ENCODE assay signal across 6 cellular contexts in genomic region chr11:574031-574565, GRCh38. TPM values are rescaled to one million over a fixed set of nuclear protein-coding genes. Genes with fewer than 3 reads are reported as not detected.
DNase-seq lines count a peak whose midpoint lies in the region; ATAC-seq and TF ChIP-seq lines count a peak whose summit lies in the region.
"Not testable (repeated sequence)": the region's sequence is repeated elsewhere in the genome, so short reads cannot be mapped to it uniquely, and the experiment has no call there.

No MANE protein-coding gene starts in this region.

- DNase-seq in OCI-LY7 (ENCODE audit: low spot score); activated T-cell treated with anti-CD3 and anti-CD28 coated beads, Interleukin-2, amount 50 U/mL, for 4 hours; effector memory CD4-positive, alpha-beta T cell; lower lobe of right lung; stimulated activated effector memory CD8-positive, alpha-beta T cell treated with anti-CD3 and anti-CD28 coated beads, Interleukin-12 subunit alpha, Interleukin-12 subunit beta, amount 100 ng/mL, for 72 hours (ENCODE audit: low spot score in 2 of 2): not testable (repeated sequence)

- intact Hi-C loops in OCI-LY7 (cut with micrococcal nuclease; ENCODE audit: unreplicated experiment); lower lobe of right lung (cut with DNase I): not testable (repeated sequence)

- TF ChIP-seq CTCF in OCI-LY7 (conservative IDR thresholded peaks at IDR 0.05; ENCODE audit: low read length); lower lobe of right lung (IDR thresholded peaks at IDR 0.05): not testable (repeated sequence)

- peak overlapping the region; percentile 74; the same call in 1 of the 2 replicates for H3K4me2 ChIP-seq in OCI-LY7 (ENCODE audit: low read length)

- H3K36me3 Mint-ChIP-seq in activated T-cell treated with anti-CD3 and anti-CD28 coated beads, Interleukin-2, amount 50 U/mL, for 4 hours (ENCODE audit: insufficient read depth), result not testable (repeated sequence)
- H3K36me3 Mint-ChIP-seq in stimulated activated effector memory CD8-positive, alpha-beta T cell treated with anti-CD3 and anti-CD28 coated beads, Interleukin-12 subunit alpha, Interleukin-12 subunit beta, amount 100 ng/mL, for 72 hours, result peaks cover 33% of the 10 kb centered on the region

- H3K27ac ChIP-seq in OCI-LY7 (ENCODE audit: low read depth, low read length, poor library complexity, severe bottlenecking); effector memory CD4-positive, alpha-beta T cell (ENCODE audit: insufficient read depth, low read length, poor library complexity, severe bottlenecking); lower lobe of right lung: not testable (repeated sequence)

- peak overlapping the region; percentile 43; the same call in 1 of the 2 replicates for H3K9ac ChIP-seq in ES-I3 (ENCODE audit: low read depth, low read length)

- not testable (repeated sequence) for BruUV-seq in OCI-LY7 (replicated peaks; lab: Mats Ljungman, UMichigan)

- H3K27me3 Mint-ChIP-seq in activated T-cell treated with anti-CD3 and anti-CD28 coated beads, Interleukin-2, amount 50 U/mL, for 4 hours (ENCODE audit: low read depth), result not testable (repeated sequence)

- H4K20me1 ChIP-seq in OCI-LY7 (ENCODE audit: insufficient read depth, low read length), result peaks cover 20% of the 10 kb centered on the region

- not testable (repeated sequence) for H3K9me3 Mint-ChIP-seq in activated T-cell treated with anti-CD3 and anti-CD28 coated beads, Interleukin-2, amount 50 U/mL, for 4 hours; stimulated activated effector memory CD8-positive, alpha-beta T cell treated with anti-CD3 and anti-CD28 coated beads, Interleukin-12 subunit alpha, Interleukin-12 subunit beta, amount 100 ng/mL, for 72 hours

- CTCF ChIA-PET in OCI-LY7 (lab: Charles Lee; ENCODE audit: unreplicated experiment), result not testable (repeated sequence)

- not testable (repeated sequence) for H3K27ac Mint-ChIP-seq in stimulated activated effector memory CD8-positive, alpha-beta T cell treated with anti-CD3 and anti-CD28 coated beads, Interleukin-12 subunit alpha, Interleukin-12 subunit beta, amount 100 ng/mL, for 72 hours

- H3K27me3 ChIP-seq in effector memory CD4-positive, alpha-beta T cell (replicated peaks; ENCODE audit: control insufficient read depth, insufficient read depth, low read length, poor library complexity, severe bottlenecking); lower lobe of right lung (ENCODE audit: low read depth): not testable (repeated sequence)

- peaks cover 24% of the 10 kb centered on the region for H3K79me2 ChIP-seq in OCI-LY7 (ENCODE audit: insufficient read depth, low read depth, low read length)

- H3K4me1 Mint-ChIP-seq in activated T-cell treated with anti-CD3 and anti-CD28 coated beads, Interleukin-2, amount 50 U/mL, for 4 hours (ENCODE audit: low read depth), result peaks cover 33% of the 10 kb centered on the region
- peaks cover 33% of the 10 kb centered on the region for H3K4me1 Mint-ChIP-seq in stimulated activated effector memory CD8-positive, alpha-beta T cell treated with anti-CD3 and anti-CD28 coated beads, Interleukin-12 subunit alpha, Interleukin-12 subunit beta, amount 100 ng/mL, for 72 hours

- H3K4me3 ChIP-seq in OCI-LY7 (ENCODE audit: low read depth, low read length, poor library complexity, severe bottlenecking), result not testable (repeated sequence)
- H3K4me3 ChIP-seq in effector memory CD4-positive, alpha-beta T cell (ENCODE audit: insufficient read depth, low read depth, low read length, poor library complexity, severe bottlenecking), result peak overlapping the region; percentile 35
- H3K4me3 ChIP-seq in lower lobe of right lung, result peak overlapping the region; percentile 78

- H3K9me2 ChIP-seq in OCI-LY7 (ENCODE audit: insufficient read depth, low read length), result not testable (repeated sequence)

- H3K4me3 Mint-ChIP-seq in activated T-cell treated with anti-CD3 and anti-CD28 coated beads, Interleukin-2, amount 50 U/mL, for 4 hours, result peak overlapping the region; percentile 26
- H3K4me3 Mint-ChIP-seq in stimulated activated effector memory CD8-positive, alpha-beta T cell treated with anti-CD3 and anti-CD28 coated beads, Interleukin-12 subunit alpha, Interleukin-12 subunit beta, amount 100 ng/mL, for 72 hours, result peak overlapping the region; percentile 82

- POLR2A ChIA-PET in OCI-LY7 (lab: Charles Lee), result not testable (repeated sequence)

- H3K9me3 ChIP-seq in ES-I3 (ENCODE audit: control insufficient read depth, insufficient read depth, low read length); OCI-LY7 (ENCODE audit: low read length); effector memory CD4-positive, alpha-beta T cell (ENCODE audit: control insufficient read depth, low read length); lower lobe of right lung: not testable (repeated sequence)

- H3K4me1 ChIP-seq in ES-I3 (ENCODE audit: insufficient read depth, low read length) (peaks cover 16% of the 10 kb centered on the region), OCI-LY7 (ENCODE audit: insufficient read depth, low read length, poor library complexity, severe bottlenecking) (peaks cover 36% of the 10 kb centered on the region), lower lobe of right lung (peaks cover 53% of the 10 kb centered on the region)
- H3K4me1 ChIP-seq in effector memory CD4-positive, alpha-beta T cell (ENCODE audit: control insufficient read depth, insufficient read depth, low read length, poor library complexity, severe bottlenecking), result peaks cover 40% of the 10 kb centered on the region

- H2AFZ ChIP-seq in OCI-LY7 (ENCODE audit: low read length), result not testable (repeated sequence)

- not testable (repeated sequence) for H3K36me3 ChIP-seq in ES-I3 (ENCODE audit: insufficient read depth, low read length); OCI-LY7 (ENCODE audit: insufficient read depth, low read length); effector memory CD4-positive, alpha-beta T cell (ENCODE audit: control insufficient read depth, insufficient read depth, low read length); lower lobe of right lung

- not testable (repeated sequence) for ATAC-seq in activated T-cell treated with anti-CD3 and anti-CD28 coated beads, Interleukin-2, amount 50 U/mL, for 4 hours; lower lobe of right lung; stimulated activated effector memory CD8-positive, alpha-beta T cell treated with anti-CD3 and anti-CD28 coated beads, Interleukin-12 subunit alpha, Interleukin-12 subunit beta, amount 100 ng/mL, for 72 hours

RNA-seq across cellular contexts. Expression of gene PHRF1, which starts 2.2 kb away (rescaled TPM):
- 23.3 and 25.6 TPM in 2 replicates for total RNA-seq in OCI-LY7 (2014; rRNA removed; shearing (Covaris generic))
- total RNA-seq in OCI-LY7 (2022) (43.8 and 45.4 TPM in 2 replicates), lower lobe of right lung (31.5 TPM)
- total RNA-seq in activated T-cell treated with anti-CD3 and anti-CD28 coated beads, Interleukin-2, amount 50 U/mL, for 4 hours, result 10 to 100 TPM; 57.7 to 59.2 (median 57.7) TPM

RNA-seq across cellular contexts. Expression of gene RASSF7, which starts 13.3 kb away (rescaled TPM):
- 18.0 and 22.1 TPM in 2 replicates for total RNA-seq in OCI-LY7 (2014; rRNA removed; shearing (Covaris generic))
- total RNA-seq in OCI-LY7 (2022), result 11.8 and 15.1 TPM in 2 replicates
- 10 to 100 TPM; 15.1 to 17.4 (median 16.1) TPM for total RNA-seq in activated T-cell treated with anti-CD3 and anti-CD28 coated beads, Interleukin-2, amount 50 U/mL, for 4 hours
- total RNA-seq in lower lobe of right lung, result 71.5 TPM

RNA-seq across cellular contexts. Expression of gene LMNTD2, which starts 13.6 kb away (rescaled TPM):
- total RNA-seq in OCI-LY7 (2014; rRNA removed; shearing (Covaris generic)), result 4.7 and 7.5 TPM in 2 replicates
- total RNA-seq in OCI-LY7 (2022), result 16.9 and 17.7 TPM in 2 replicates
- total RNA-seq in activated T-cell treated with anti-CD3 and anti-CD28 coated beads, Interleukin-2, amount 50 U/mL, for 4 hours, result 1 to 10 TPM in 2 of 3 donors, under 1 TPM in 1; 0.71 to 1.3 (median 1.1) TPM
- total RNA-seq in lower lobe of right lung, result 6.0 TPM

RNA-seq across cellular contexts. Expression of gene LRRC56, which starts 36.8 kb away (rescaled TPM):
- 1.2 and 1.6 TPM in 2 replicates for total RNA-seq in OCI-LY7 (2014; rRNA removed; shearing (Covaris generic))
- 1.5 and 2.5 TPM in 2 replicates for total RNA-seq in OCI-LY7 (2022)
- 1 to 10 TPM; 1.4 to 2.7 (median 1.7) TPM for total RNA-seq in activated T-cell treated with anti-CD3 and anti-CD28 coated beads, Interleukin-2, amount 50 U/mL, for 4 hours
- total RNA-seq in lower lobe of right lung, result 7.6 TPM

RNA-seq across cellular contexts. Expression of gene HRAS, which starts 38.7 kb away (rescaled TPM):
- total RNA-seq in OCI-LY7 (2014; rRNA removed; shearing (Covaris generic)), result 53.0 and 67.8 TPM in 2 replicates
- total RNA-seq in OCI-LY7 (2022) (40.1 and 46.9 TPM in 2 replicates), lower lobe of right lung (36.3 TPM)
- total RNA-seq in activated T-cell treated with anti-CD3 and anti-CD28 coated beads, Interleukin-2, amount 50 U/mL, for 4 hours, result 100 to 1,000 TPM in 1 of 3 donors, 10 to 100 TPM in 2; 92.2 to 108 (median 95.0) TPM
